In genomic region chr16:87464691-87465300, GRCh38 we compare ENCODE assay signal across 8 cellular contexts. TPM values are rescaled to one million over a fixed set of nuclear protein-coding genes. Genes with fewer than 3 reads are reported as not detected.
A peak's percentile ranks its signal among the peaks of the same experiment; 100 is the strongest.
DNase-seq lines count a peak whose midpoint lies in the region; ATAC-seq, FAIRE-seq and TF ChIP-seq lines count a peak whose summit lies in the region.

No MANE protein-coding gene starts in this region.

- no peak for TF ChIP-seq POLR2A in vagina (IDR thresholded peaks at IDR 0.05)

- H3K27me3 Mint-ChIP-seq in activated T-cell treated with anti-CD3 and anti-CD28 coated beads, Interleukin-2, amount 50 U/mL, for 4 hours (ENCODE audit: low read depth): no peaks in the 10 kb centered on the region

- no peaks in the 10 kb centered on the region for H3K9me3 ChIP-seq in vagina

- peaks cover 47% of the 10 kb centered on the region for H3K4me1 Mint-ChIP-seq in activated T-cell treated with anti-CD3 and anti-CD28 coated beads, Interleukin-2, amount 50 U/mL, for 4 hours (ENCODE audit: low read depth)

- H3K4me1 ChIP-seq in vagina: peaks cover 71% of the 10 kb centered on the region

- peak; percentile 96 for DNase-seq in MV-4-11 (lab: John Stamatoyannopoulos, UW)
- peak; percentile 22 for DNase-seq in activated T-cell treated with anti-CD3 and anti-CD28 coated beads, Interleukin-2, amount 50 U/mL, for 4 hours
- DNase-seq in fibroblast of the aortic adventitia (ENCODE audit: low read depth): peak; percentile 98
- DNase-seq in occipital lobe (lab: John Stamatoyannopoulos, UW): peak; percentile 21
- DNase-seq in vagina (ENCODE audit: extremely low spot score in 2 of 2): peak in 1 of 2 donors; percentile 94
- no peak for DNase-seq in NCI-H1436 treated with DMSO at 0.1 percent for 48 hours (lab: John Stamatoyannopoulos, UW)

- peak overlapping the region; percentile 75 for H3K4me3 Mint-ChIP-seq in activated T-cell treated with anti-CD3 and anti-CD28 coated beads, Interleukin-2, amount 50 U/mL, for 4 hours

- peak; percentile 36 for FAIRE-seq in G401.6 (lab: Jason Lieb, UNC)

- H3K27ac ChIP-seq in vagina: peak overlapping the region; percentile 94

- peak; percentile 83 to 84 for ATAC-seq in activated T-cell treated with anti-CD3 and anti-CD28 coated beads, Interleukin-2, amount 50 U/mL, for 4 hours
- ATAC-seq in HG02852 (IDR thresholded peaks at IDR 0.05; ENCODE audit: unreplicated experiment): no peak

- H3K9me3 Mint-ChIP-seq in activated T-cell treated with anti-CD3 and anti-CD28 coated beads, Interleukin-2, amount 50 U/mL, for 4 hours: no peaks in the 10 kb centered on the region

- H3K36me3 ChIP-seq in vagina: peaks cover 0 to under 1% of the 10 kb centered on the region in 2 donors

- H3K4me3 ChIP-seq in fibroblast of the aortic adventitia (ENCODE audit: low read depth, low read length) (peak overlapping the region; percentile 49), vagina (peak overlapping the region; percentile 1 to 34)

- no peaks in the 10 kb centered on the region for H3K27me3 ChIP-seq in vagina

- intact Hi-C loops in vagina (cut with DNase I): no loop called here

- TF ChIP-seq CTCF in fibroblast of the aortic adventitia (IDR thresholded peaks at IDR 0.05; ENCODE audit: insufficient read depth, low read length): no peak
- TF ChIP-seq CTCF in vagina (IDR thresholded peaks at IDR 0.05): no peak

- H3K36me3 Mint-ChIP-seq in activated T-cell treated with anti-CD3 and anti-CD28 coated beads, Interleukin-2, amount 50 U/mL, for 4 hours (ENCODE audit: insufficient read depth): no peaks in the 10 kb centered on the region

RNA-seq across cellular contexts. Expression of gene ZCCHC14, which starts 28.0 kb away (rescaled TPM):
- total RNA-seq in activated T-cell treated with anti-CD3 and anti-CD28 coated beads, Interleukin-2, amount 50 U/mL, for 4 hours: 10 to 100 TPM; 14.7 to 18.0 (median 15.9) TPM
- total RNA-seq in fibroblast of the aortic adventitia (ENCODE audit: low replicate concordance) (17.1 and 24.5 TPM in 2 replicates), occipital lobe (33.2 TPM), vagina (74.2 TPM)
